ENCODE assay signal across 1 cellular context in the genomic region with DNA sequence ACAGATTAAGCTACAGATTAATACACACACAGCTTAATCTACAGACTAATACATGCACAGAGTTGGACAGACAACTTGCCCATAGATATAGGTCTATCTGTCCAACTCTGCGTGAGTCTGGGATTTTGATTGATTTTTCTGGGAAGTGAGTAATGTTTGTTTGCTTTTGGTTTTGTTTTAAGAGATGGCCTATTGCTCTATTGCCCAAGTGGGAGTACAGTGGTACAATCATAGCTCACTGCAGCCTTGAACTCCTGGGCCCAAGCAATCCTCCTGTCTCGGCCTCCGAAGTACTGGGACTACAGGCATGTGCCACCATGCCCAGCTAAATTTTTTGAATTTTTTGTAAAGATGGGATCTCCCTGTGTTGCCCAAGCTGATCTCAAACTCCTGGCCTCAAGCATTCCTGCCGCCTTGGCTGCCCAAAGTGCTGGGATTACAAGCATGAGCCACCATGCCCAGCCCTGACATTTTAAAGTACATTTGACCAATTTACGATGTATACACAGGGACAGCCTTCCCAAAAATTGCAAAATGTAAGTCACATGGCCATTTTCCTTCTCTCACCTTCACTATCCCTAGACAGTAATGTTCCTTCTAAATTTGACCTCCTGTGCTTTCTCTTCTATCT.
TF ChIP-seq lines count a peak whose summit lies in the region.

No MANE protein-coding gene starts in this region.

TF ChIP-seq in HepG2, 621 proteins besides CTCF, POLR2A, EP300 and RAD21 (continued from another document and continues in another):
- TF ChIP-seq, protein P1, sequence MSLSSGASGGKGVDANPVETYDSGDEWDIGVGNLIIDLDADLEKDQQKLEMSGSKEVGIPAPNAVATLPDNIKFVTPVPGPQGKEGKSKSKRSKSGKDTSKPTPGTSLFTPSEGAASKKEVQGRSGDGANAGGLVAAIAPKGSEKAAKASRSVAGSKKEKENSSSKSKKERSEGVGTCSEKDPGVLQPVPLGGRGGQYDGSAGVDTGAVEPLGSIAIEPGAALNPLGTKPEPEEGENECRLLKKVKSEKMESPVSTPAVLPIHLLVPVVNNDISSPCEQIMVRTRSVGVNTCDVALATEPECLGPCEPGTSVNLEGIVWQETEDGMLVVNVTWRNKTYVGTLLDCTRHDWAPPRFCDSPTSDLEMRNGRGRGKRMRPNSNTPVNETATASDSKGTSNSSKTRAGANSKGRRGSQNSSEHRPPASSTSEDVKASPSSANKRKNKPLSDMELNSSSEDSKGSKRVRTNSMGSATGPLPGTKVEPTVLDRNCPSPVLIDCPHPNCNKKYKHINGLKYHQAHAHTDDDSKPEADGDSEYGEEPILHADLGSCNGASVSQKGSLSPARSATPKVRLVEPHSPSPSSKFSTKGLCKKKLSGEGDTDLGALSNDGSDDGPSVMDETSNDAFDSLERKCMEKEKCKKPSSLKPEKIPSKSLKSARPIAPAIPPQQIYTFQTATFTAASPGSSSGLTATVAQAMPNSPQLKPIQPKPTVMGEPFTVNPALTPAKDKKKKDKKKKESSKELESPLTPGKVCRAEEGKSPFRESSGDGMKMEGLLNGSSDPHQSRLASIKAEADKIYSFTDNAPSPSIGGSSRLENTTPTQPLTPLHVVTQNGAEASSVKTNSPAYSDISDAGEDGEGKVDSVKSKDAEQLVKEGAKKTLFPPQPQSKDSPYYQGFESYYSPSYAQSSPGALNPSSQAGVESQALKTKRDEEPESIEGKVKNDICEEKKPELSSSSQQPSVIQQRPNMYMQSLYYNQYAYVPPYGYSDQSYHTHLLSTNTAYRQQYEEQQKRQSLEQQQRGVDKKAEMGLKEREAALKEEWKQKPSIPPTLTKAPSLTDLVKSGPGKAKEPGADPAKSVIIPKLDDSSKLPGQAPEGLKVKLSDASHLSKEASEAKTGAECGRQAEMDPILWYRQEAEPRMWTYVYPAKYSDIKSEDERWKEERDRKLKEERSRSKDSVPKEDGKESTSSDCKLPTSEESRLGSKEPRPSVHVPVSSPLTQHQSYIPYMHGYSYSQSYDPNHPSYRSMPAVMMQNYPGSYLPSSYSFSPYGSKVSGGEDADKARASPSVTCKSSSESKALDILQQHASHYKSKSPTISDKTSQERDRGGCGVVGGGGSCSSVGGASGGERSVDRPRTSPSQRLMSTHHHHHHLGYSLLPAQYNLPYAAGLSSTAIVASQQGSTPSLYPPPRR (CRISPR knock-in tag; IDR thresholded peaks at IDR 0.05; ENCODE audit: borderline replicate concordance), result peak; percentile 73; the same call in 1 of the 2 replicates
- TF ChIP-seq, protein P2, sequence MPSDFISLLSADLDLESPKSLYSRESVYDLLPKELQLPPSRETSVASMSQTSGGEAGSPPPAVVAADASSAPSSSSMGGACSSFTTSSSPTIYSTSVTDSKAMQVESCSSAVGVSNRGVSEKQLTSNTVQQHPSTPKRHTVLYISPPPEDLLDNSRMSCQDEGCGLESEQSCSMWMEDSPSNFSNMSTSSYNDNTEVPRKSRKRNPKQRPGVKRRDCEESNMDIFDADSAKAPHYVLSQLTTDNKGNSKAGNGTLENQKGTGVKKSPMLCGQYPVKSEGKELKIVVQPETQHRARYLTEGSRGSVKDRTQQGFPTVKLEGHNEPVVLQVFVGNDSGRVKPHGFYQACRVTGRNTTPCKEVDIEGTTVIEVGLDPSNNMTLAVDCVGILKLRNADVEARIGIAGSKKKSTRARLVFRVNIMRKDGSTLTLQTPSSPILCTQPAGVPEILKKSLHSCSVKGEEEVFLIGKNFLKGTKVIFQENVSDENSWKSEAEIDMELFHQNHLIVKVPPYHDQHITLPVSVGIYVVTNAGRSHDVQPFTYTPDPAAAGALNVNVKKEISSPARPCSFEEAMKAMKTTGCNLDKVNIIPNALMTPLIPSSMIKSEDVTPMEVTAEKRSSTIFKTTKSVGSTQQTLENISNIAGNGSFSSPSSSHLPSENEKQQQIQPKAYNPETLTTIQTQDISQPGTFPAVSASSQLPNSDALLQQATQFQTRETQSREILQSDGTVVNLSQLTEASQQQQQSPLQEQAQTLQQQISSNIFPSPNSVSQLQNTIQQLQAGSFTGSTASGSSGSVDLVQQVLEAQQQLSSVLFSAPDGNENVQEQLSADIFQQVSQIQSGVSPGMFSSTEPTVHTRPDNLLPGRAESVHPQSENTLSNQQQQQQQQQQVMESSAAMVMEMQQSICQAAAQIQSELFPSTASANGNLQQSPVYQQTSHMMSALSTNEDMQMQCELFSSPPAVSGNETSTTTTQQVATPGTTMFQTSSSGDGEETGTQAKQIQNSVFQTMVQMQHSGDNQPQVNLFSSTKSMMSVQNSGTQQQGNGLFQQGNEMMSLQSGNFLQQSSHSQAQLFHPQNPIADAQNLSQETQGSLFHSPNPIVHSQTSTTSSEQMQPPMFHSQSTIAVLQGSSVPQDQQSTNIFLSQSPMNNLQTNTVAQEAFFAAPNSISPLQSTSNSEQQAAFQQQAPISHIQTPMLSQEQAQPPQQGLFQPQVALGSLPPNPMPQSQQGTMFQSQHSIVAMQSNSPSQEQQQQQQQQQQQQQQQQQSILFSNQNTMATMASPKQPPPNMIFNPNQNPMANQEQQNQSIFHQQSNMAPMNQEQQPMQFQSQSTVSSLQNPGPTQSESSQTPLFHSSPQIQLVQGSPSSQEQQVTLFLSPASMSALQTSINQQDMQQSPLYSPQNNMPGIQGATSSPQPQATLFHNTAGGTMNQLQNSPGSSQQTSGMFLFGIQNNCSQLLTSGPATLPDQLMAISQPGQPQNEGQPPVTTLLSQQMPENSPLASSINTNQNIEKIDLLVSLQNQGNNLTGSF (CRISPR knock-in tag; IDR thresholded peaks at IDR 0.05), result no peak
- TF ChIP-seq NFKBIZ (CRISPR knock-in tag; IDR thresholded peaks at IDR 0.05) (0 out of 2 replicates have a peak, but pooled peaks have one; percentile 29), RXRA (CRISPR knock-in tag; IDR thresholded peaks at IDR 0.05) (peak; percentile 18; the same call in 1 of the 2 replicates), ZNF569 (CRISPR knock-in tag; IDR thresholded peaks at IDR 0.05; ENCODE audit: borderline replicate concordance) (no peak), ZNF335 (CRISPR knock-in tag; IDR thresholded peaks at IDR 0.05) (no peak), YEATS4 (CRISPR knock-in tag; IDR thresholded peaks at IDR 0.05; ENCODE audit: borderline replicate concordance) (no peak), ZNF160 (CRISPR knock-in tag; IDR thresholded peaks at IDR 0.05) (no peak), HMG20A (CRISPR knock-in tag; IDR thresholded peaks at IDR 0.05; ENCODE audit: borderline replicate concordance) (peak; percentile 77; the same call in 1 of the 2 replicates), THAP11 (CRISPR knock-in tag; IDR thresholded peaks at IDR 0.05) (peak; percentile 29; the same call in 1 of the 2 replicates), TEAD2 (CRISPR knock-in tag; IDR thresholded peaks at IDR 0.05) (no peak), ZNF501 (CRISPR knock-in tag; IDR thresholded peaks at IDR 0.05) (peak; percentile 42; the same call in 1 of the 2 replicates), FOXA1 (IDR thresholded peaks at IDR 0.05) (no peak), FOXA1 (CRISPR knock-in tag; IDR thresholded peaks at IDR 0.05) (0 out of 2 replicates have a peak, but pooled peaks have one; percentile 13), KLF11 (CRISPR knock-in tag; IDR thresholded peaks at IDR 0.05) (no peak), TOPORS (CRISPR knock-in tag; IDR thresholded peaks at IDR 0.05) (0 out of 2 replicates have a peak, but pooled peaks have one; percentile 48), HNF4G (IDR thresholded peaks at IDR 0.05; ENCODE audit: borderline replicate concordance, low read depth, low read length) (0 out of 2 replicates have a peak, but pooled peaks have one; percentile 25), HNF4G (CRISPR knock-in tag; IDR thresholded peaks at IDR 0.05; ENCODE audit: borderline replicate concordance, low read depth) (no peak), NR2F1 (CRISPR knock-in tag; IDR thresholded peaks at IDR 0.05) (peak; percentile 59 to 86), PITX1 (CRISPR knock-in tag; IDR thresholded peaks at IDR 0.05) (peak; percentile 77), ZSCAN21 (CRISPR knock-in tag; IDR thresholded peaks at IDR 0.05; ENCODE audit: borderline replicate concordance) (no peak), GATAD2A (CRISPR knock-in tag; IDR thresholded peaks at IDR 0.05) (peak; percentile 80), CEBPG (CRISPR knock-in tag; IDR thresholded peaks at IDR 0.05) (peak; percentile 70), SMARCC2 (IDR thresholded peaks at IDR 0.05) (no peak), ZNF317 (CRISPR knock-in tag; IDR thresholded peaks at IDR 0.05) (0 out of 2 replicates have a peak, but pooled peaks have one; percentile 37), SOX5 (CRISPR knock-in tag; IDR thresholded peaks at IDR 0.05; ENCODE audit: borderline replicate concordance) (peak; percentile 82), ZMYM4 (CRISPR knock-in tag; IDR thresholded peaks at IDR 0.05) (peak; percentile 64), KLF12 (CRISPR knock-in tag; IDR thresholded peaks at IDR 0.05; ENCODE audit: borderline replicate concordance) (no peak), ADNP (CRISPR knock-in tag; IDR thresholded peaks at IDR 0.05) (peak; percentile 59; the same call in 1 of the 2 replicates), ZNF326 (CRISPR knock-in tag; IDR thresholded peaks at IDR 0.05; ENCODE audit: borderline replicate concordance) (no peak), KAT2B (IDR thresholded peaks at IDR 0.05; ENCODE audit: borderline replicate concordance, low read depth, low read length) (peak; percentile 38; the same call in 1 of the 2 replicates), SSRP1 (CRISPR knock-in tag; IDR thresholded peaks at IDR 0.05) (no peak), RXRB (CRISPR knock-in tag; IDR thresholded peaks at IDR 0.05; ENCODE audit: borderline replicate concordance) (peak; percentile 50; the same call in 1 of the 2 replicates)
- TF ChIP-seq, protein P3, sequence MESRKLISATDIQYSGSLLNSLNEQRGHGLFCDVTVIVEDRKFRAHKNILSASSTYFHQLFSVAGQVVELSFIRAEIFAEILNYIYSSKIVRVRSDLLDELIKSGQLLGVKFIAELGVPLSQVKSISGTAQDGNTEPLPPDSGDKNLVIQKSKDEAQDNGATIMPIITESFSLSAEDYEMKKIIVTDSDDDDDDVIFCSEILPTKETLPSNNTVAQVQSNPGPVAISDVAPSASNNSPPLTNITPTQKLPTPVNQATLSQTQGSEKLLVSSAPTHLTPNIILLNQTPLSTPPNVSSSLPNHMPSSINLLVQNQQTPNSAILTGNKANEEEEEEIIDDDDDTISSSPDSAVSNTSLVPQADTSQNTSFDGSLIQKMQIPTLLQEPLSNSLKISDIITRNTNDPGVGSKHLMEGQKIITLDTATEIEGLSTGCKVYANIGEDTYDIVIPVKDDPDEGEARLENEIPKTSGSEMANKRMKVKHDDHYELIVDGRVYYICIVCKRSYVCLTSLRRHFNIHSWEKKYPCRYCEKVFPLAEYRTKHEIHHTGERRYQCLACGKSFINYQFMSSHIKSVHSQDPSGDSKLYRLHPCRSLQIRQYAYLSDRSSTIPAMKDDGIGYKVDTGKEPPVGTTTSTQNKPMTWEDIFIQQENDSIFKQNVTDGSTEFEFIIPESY (CRISPR knock-in tag; IDR thresholded peaks at IDR 0.05), result 0 out of 2 replicates have a peak, but pooled peaks have one; percentile 13
- TF ChIP-seq, protein P4, sequence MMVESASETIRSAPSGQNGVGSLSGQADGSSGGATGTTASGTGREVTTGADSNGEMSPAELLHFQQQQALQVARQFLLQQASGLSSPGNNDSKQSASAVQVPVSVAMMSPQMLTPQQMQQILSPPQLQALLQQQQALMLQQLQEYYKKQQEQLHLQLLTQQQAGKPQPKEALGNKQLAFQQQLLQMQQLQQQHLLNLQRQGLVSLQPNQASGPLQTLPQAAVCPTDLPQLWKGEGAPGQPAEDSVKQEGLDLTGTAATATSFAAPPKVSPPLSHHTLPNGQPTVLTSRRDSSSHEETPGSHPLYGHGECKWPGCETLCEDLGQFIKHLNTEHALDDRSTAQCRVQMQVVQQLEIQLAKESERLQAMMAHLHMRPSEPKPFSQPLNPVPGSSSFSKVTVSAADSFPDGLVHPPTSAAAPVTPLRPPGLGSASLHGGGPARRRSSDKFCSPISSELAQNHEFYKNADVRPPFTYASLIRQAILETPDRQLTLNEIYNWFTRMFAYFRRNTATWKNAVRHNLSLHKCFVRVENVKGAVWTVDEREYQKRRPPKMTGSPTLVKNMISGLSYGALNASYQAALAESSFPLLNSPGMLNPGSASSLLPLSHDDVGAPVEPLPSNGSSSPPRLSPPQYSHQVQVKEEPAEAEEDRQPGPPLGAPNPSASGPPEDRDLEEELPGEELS (CRISPR knock-in tag; IDR thresholded peaks at IDR 0.05), result peak; percentile 47
- TF ChIP-seq, protein P5, sequence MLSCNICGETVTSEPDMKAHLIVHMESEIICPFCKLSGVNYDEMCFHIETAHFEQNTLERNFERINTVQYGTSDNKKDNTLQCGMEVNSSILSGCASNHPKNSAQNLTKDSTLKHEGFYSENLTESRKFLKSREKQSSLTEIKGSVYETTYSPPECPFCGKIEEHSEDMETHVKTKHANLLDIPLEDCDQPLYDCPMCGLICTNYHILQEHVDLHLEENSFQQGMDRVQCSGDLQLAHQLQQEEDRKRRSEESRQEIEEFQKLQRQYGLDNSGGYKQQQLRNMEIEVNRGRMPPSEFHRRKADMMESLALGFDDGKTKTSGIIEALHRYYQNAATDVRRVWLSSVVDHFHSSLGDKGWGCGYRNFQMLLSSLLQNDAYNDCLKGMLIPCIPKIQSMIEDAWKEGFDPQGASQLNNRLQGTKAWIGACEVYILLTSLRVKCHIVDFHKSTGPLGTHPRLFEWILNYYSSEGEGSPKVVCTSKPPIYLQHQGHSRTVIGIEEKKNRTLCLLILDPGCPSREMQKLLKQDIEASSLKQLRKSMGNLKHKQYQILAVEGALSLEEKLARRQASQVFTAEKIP (CRISPR knock-in tag; IDR thresholded peaks at IDR 0.05; ENCODE audit: borderline replicate concordance), result no peak
- TF ChIP-seq, protein P6, sequence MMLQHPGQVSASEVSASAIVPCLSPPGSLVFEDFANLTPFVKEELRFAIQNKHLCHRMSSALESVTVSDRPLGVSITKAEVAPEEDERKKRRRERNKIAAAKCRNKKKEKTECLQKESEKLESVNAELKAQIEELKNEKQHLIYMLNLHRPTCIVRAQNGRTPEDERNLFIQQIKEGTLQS (CRISPR knock-in tag; IDR thresholded peaks at IDR 0.05), result peak; percentile 47; the same call in 1 of the 2 replicates
- TF ChIP-seq, protein P7, sequence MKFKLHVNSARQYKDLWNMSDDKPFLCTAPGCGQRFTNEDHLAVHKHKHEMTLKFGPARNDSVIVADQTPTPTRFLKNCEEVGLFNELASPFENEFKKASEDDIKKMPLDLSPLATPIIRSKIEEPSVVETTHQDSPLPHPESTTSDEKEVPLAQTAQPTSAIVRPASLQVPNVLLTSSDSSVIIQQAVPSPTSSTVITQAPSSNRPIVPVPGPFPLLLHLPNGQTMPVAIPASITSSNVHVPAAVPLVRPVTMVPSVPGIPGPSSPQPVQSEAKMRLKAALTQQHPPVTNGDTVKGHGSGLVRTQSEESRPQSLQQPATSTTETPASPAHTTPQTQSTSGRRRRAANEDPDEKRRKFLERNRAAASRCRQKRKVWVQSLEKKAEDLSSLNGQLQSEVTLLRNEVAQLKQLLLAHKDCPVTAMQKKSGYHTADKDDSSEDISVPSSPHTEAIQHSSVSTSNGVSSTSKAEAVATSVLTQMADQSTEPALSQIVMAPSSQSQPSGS (CRISPR knock-in tag; IDR thresholded peaks at IDR 0.05), result peak; percentile 37; the same call in 1 of the 2 replicates
